In genomic region chr6:137949686-137950390, GRCh38 we compare ENCODE assay signal across 10 cellular contexts.
A peak's percentile ranks its signal among the peaks of the same experiment; 100 is the strongest.
DNase-seq lines count a peak whose midpoint lies in the region; ATAC-seq and TF ChIP-seq lines count a peak whose summit lies in the region.
"Had no signal": no experiment of that assay in that cellular context is flagged by ENCODE, and none has a peak within 500 bp of the region (broad histone marks: within the 10 kb centered on the region; RNA-seq: fewer than 3 reads in every experiment).

No MANE protein-coding gene starts in this region.

- H3K36me3 Mint-ChIP-seq in activated naive CD8-positive, alpha-beta T cell treated with anti-CD3 and anti-CD28 coated beads, Interleukin-2, amount 10 ng/mL, durations not matched to agents 7 days and 5 days = no peaks in the 10 kb centered on the region

- H3K27me3 ChIP-seq in psoas muscle (ENCODE audit: insufficient read depth in 3 of 3, low read length in 2 of 3) = no peaks in the 10 kb centered on the region

- TF ChIP-seq CTCF in omental fat pad (IDR thresholded peaks at IDR 0.05) (no peak), psoas muscle (IDR thresholded peaks at IDR 0.05) (no peak)

- H3K4me1 Mint-ChIP-seq in activated naive CD8-positive, alpha-beta T cell treated with anti-CD3 and anti-CD28 coated beads, Interleukin-2, amount 10 ng/mL, durations not matched to agents 7 days and 5 days = peaks cover 18% of the 10 kb centered on the region

- 95 to 97% (median 96%) methylated on average over 1 of the region's 1 CpG for WGBS in psoas muscle, 3 donors

- H3K4me1 ChIP-seq in psoas muscle = no peaks in the 10 kb centered on the region

- intact Hi-C loops in psoas muscle (cut with DNase I) = loop anchor here in 1 of 2 donors (5.0 kb wide), 2 partner anchors 83 to 243 kb away; partner anchors contain the start of gene TNFAIP3

- H3K4me3 Mint-ChIP-seq in activated naive CD8-positive, alpha-beta T cell treated with anti-CD3 and anti-CD28 coated beads, Interleukin-2, amount 10 ng/mL, durations not matched to agents 7 days and 5 days = peak overlapping the region; percentile 48

- peak overlapping the region; percentile 76 for H3K27ac Mint-ChIP-seq in activated naive CD8-positive, alpha-beta T cell treated with anti-CD3 and anti-CD28 coated beads, Interleukin-2, amount 10 ng/mL, durations not matched to agents 7 days and 5 days

- ATAC-seq in GM18502 (IDR thresholded peaks at IDR 0.05; ENCODE audit: poor library complexity, unreplicated experiment) (peak; percentile 42), GM19455 (IDR thresholded peaks at IDR 0.05; ENCODE audit: unreplicated experiment) (peak; percentile 41), HG03196 (IDR thresholded peaks at IDR 0.05; ENCODE audit: unreplicated experiment) (peak; percentile 53), omental fat pad (ENCODE audit: low FRiP score) (no peak), psoas muscle (no peak)
- ATAC-seq in activated naive CD8-positive, alpha-beta T cell treated with anti-CD3 and anti-CD28 coated beads, Interleukin-2, amount 10 ng/mL, durations not matched to agents 7 days and 5 days (ENCODE audit: low read depth) = peak; percentile 51

- H3K4me3 ChIP-seq in psoas muscle = no peak overlapping the region

- peaks cover under 1% of the 10 kb centered on the region for H3K9me3 Mint-ChIP-seq in activated naive CD8-positive, alpha-beta T cell treated with anti-CD3 and anti-CD28 coated beads, Interleukin-2, amount 10 ng/mL, durations not matched to agents 7 days and 5 days

- H3K9me3 ChIP-seq in psoas muscle = no peaks in the 10 kb centered on the region

- no peaks in the 10 kb centered on the region for H3K36me3 ChIP-seq in psoas muscle (ENCODE audit: insufficient read depth in 1 of 2, low read depth in 1 of 2)

- peaks cover 2% of the 10 kb centered on the region for H3K27me3 Mint-ChIP-seq in activated naive CD8-positive, alpha-beta T cell treated with anti-CD3 and anti-CD28 coated beads, Interleukin-2, amount 10 ng/mL, durations not matched to agents 7 days and 5 days

- no peak for DNase-seq in activated naive CD8-positive, alpha-beta T cell treated with anti-CD3 and anti-CD28 coated beads, Interleukin-2, amount 10 ng/mL, durations not matched to agents 7 days and 5 days
- DNase-seq in omental fat pad (ENCODE audit: low spot score) (no peak), cortex of kidney (lab: John Stamatoyannopoulos, UW) (no peak), psoas muscle (no peak), hippocampal formation (lab: John Stamatoyannopoulos, UW) (no peak)
- DNase-seq: kidney glomerular epithelial cell; NK-92 treated with Interleukin-12 subunit alpha and Interleukin-12 subunit beta, amount 100 ng/mL, for 24 hours had no signal

- POLR2A ChIA-PET in activated naive CD8-positive, alpha-beta T cell treated with anti-CD3 and anti-CD28 coated beads, Interleukin-2, amount 10 ng/mL, durations not matched to agents 7 days and 5 days (lab: Charles Lee) = interaction anchor here (0.7 to 1.8 kb wide), 4 partner anchors 9 to 244 kb away, joined by 3 to 8 read pairs (median 4); partner anchors contain the start of gene TNFAIP3

- no peak overlapping the region for H3K27ac ChIP-seq in psoas muscle

Comparison
In these comparisons a context has a peak if more than half of its experiments do, and no peak if none do; other contexts are left out.
1. ATAC-seq: peak in GM18502 (single experiment), GM19455 (single experiment), HG03196 (single experiment) and activated naive CD8-positive, alpha-beta T cell treated with anti-CD3 and anti-CD28 coated beads, Interleukin-2, amount 10 ng/mL, durations not matched to agents 7 days and 5 days (single experiment); none in omental fat pad (single experiment) and psoas muscle (0 of 4).